In the genomic region with DNA sequence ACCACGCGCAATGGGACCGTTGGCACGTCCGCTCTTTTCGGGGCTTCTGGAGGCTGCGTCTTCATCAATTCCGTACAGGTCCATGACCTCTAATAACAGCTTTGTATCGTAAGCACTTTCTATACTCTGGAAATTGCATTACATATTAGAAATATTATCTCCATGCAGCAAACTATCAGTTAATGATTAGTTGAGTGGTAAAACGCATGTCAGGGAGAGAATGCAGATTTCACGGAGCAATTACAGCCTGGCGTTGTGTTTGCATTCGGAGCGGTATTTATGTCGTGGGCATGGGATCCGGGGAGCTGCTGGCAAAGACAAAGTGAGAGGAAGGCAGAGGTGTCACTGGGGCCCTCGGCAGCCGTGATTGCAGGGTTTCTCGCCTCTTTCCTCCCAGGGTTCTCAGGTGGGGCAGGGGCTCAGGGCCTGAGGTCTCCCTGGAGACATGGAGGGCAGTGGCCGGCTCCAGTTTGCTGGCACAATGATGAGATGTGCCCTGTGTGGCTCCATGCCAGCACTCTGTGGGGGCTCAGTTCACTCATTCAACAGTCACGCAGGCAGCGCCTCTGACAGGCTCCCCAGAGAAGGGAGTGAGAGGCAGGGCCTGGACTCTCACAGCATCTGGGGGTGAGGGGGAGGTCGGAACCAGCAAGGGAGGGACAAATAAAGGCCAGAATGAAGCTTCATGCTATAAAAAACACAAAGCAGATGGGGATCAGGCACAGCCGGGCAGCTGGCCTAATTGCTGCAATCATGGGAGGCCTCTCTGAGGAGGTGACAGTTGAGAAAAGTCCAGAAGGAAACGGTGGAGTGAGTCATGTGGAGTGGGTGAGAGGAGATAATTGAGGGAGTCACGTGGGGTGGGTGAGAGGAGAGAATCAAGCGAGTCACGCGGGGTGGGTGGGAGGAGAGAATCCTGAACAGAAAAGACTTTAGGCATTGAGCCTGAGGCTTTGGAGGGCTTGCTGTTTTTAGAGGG, we compare ENCODE assay signal across 1 cellular context.
TF ChIP-seq lines count a peak whose summit lies in the region.

No MANE protein-coding gene starts in this region.

TF ChIP-seq in K562, 482 proteins besides CTCF, POLR2A, EP300 and RAD21 (continued from another document):
- TF ChIP-seq, protein P1, sequence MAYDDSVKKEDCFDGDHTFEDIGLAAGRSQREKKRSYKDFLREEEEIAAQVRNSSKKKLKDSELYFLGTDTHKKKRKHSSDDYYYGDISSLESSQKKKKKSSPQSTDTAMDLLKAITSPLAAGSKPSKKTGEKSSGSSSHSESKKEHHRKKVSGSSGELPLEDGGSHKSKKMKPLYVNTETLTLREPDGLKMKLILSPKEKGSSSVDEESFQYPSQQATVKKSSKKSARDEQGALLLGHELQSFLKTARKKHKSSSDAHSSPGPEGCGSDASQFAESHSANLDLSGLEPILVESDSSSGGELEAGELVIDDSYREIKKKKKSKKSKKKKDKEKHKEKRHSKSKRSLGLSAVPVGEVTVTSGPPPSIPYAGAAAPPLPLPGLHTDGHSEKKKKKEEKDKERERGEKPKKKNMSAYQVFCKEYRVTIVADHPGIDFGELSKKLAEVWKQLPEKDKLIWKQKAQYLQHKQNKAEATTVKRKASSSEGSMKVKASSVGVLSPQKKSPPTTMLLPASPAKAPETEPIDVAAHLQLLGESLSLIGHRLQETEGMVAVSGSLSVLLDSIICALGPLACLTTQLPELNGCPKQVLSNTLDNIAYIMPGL (CRISPR knock-in tag; IDR thresholded peaks at IDR 0.05): no peak
TF ChIP-seq in K562: peak in this region for 1.
